Comparison of ENCODE assay signal across 8 cellular contexts in genomic region chr5:132459983-132460834, GRCh38. TPM values are rescaled to one million over a fixed set of nuclear protein-coding genes. Genes with fewer than 3 reads are reported as not detected.
A peak's percentile ranks its signal among the peaks of the same experiment; 100 is the strongest.
DNase-seq lines count a peak whose midpoint lies in the region; ATAC-seq lines count a peak whose summit lies in the region.

No MANE protein-coding gene starts in this region.

- peak overlapping the region in 9 of 11 experiments; percentile 15 to 95 (median 90); a peak in 17 of 22 replicates for H3K9ac ChIP-seq in BLaER1 treated with 17β-estradiol and CSF1 and Interleukin-3, amounts not matched to agents 10 nM and 100 nM

- H3K27me3 ChIP-seq in BLaER1 treated with 17β-estradiol and CSF1 and Interleukin-3, amounts not matched to agents 10 nM and 100 nM = no peaks in the 10 kb centered on the region

- H3K36me3 ChIP-seq in BLaER1 treated with 17β-estradiol and CSF1 and Interleukin-3, amounts not matched to agents 10 nM and 100 nM = peaks cover 0 to 9% (median 0%) of the 10 kb centered on the region in 11 experiments; a peak in 3 of 22 replicates

- peak; percentile 62 for ATAC-seq in left lobe of liver
- ATAC-seq in GM18519 (IDR thresholded peaks at IDR 0.05; ENCODE audit: low FRiP score, unreplicated experiment) = no peak
- no peak for ATAC-seq in GM18861 (IDR thresholded peaks at IDR 0.05; ENCODE audit: unreplicated experiment)

- peak overlapping the region; percentile 61 to 100 (median 97); a peak in 21 of 22 replicates for H3K27ac ChIP-seq in BLaER1 treated with 17β-estradiol and CSF1 and Interleukin-3, amounts not matched to agents 10 nM and 100 nM

- DNase-seq in HT-29 (ENCODE audit: low spot score) (peak; percentile 22), UCSD-AML1 (lab: John Stamatoyannopoulos, UW; ENCODE audit: unreplicated experiment) (peak; percentile 53), left lobe of liver (ENCODE audit: low spot score) (peak; percentile 95)
- DNase-seq in effector CD4-positive, alpha-beta T cell = no peak
- no peak for DNase-seq in stimulated activated CD4-positive, alpha-beta T cell treated with anti-CD3 and anti-CD28 coated beads, Interleukin-4, amount 100 ng/mL, for 1 hour

- peak overlapping the region in 5 of 10 experiments; percentile 0 to 27 (median 16); a peak in 6 of 20 replicates for H3K4me3 ChIP-seq in BLaER1 treated with 17β-estradiol and CSF1 and Interleukin-3, amounts not matched to agents 10 nM and 100 nM

- H4K20me1 ChIP-seq in BLaER1 treated with 17β-estradiol and CSF1 and Interleukin-3, amounts not matched to agents 10 nM and 100 nM = no peaks in the 10 kb centered on the region

- peaks cover 97 to 100% (median 99%) of the 10 kb centered on the region in 10 experiments for H3K4me1 ChIP-seq in BLaER1 treated with 17β-estradiol and CSF1 and Interleukin-3, amounts not matched to agents 10 nM and 100 nM

- H3K4me2 ChIP-seq in BLaER1 treated with 17β-estradiol and CSF1 and Interleukin-3, amounts not matched to agents 10 nM and 100 nM = peak overlapping the region; percentile 80 to 98 (median 96)

- H3K9me3 ChIP-seq in BLaER1 treated with 17β-estradiol and CSF1 and Interleukin-3, amounts not matched to agents 10 nM and 100 nM (replicated peaks in 1 of 11) = no peaks in the 10 kb centered on the region

RNA-seq across cellular contexts. Expression of gene IRF1, which starts 30.4 kb away (rescaled TPM):
- 52.0 and 58.7 TPM in 2 replicates for total RNA-seq in HT-29 (2014; rRNA removed; shearing (Covaris generic))
- total RNA-seq in left lobe of liver = 24.8 TPM

Comparison
In these comparisons a context has a peak if more than half of its experiments do, and no peak if none do; other contexts are left out.
1. DNase-seq: peak in HT-29 (single experiment), UCSD-AML1 (single experiment) and left lobe of liver (single experiment); none in effector CD4-positive, alpha-beta T cell (single experiment) and stimulated activated CD4-positive, alpha-beta T cell treated with anti-CD3 and anti-CD28 coated beads, Interleukin-4, amount 100 ng/mL, for 1 hour (single experiment).